18 cellular contexts compared by ENCODE assay signal in the genomic region with DNA sequence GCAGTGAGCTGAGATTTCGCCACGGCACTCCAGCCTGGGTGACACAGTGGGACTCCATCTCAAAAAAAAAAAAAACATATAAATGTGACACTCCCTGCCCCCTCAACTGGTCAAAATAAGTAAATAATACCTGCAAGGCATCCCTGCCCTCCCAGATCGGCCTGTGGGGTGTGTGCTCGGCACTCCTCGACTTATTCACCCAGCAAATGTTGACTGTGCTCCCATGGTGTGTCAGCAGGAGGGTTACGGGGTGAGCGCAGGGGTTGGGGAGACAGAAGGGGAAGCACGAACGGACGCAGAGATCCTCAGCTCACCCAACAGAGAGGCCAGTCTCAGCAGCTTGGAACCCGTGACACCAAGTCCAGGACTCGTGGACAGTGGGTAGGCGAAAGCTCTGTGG. TPM values are rescaled to one million over a fixed set of nuclear protein-coding genes. Genes with fewer than 3 reads are reported as not detected.
DNase-seq lines count a peak whose midpoint lies in the region; ATAC-seq, FAIRE-seq and TF ChIP-seq lines count a peak whose summit lies in the region.
"Had no signal": no experiment of that assay in that cellular context is flagged by ENCODE, and none has a peak within 500 bp of the region (broad histone marks: within the 10 kb centered on the region; RNA-seq: fewer than 3 reads in every experiment).

No MANE protein-coding gene starts in this region.

- no peak for DNase-seq in activated naive CD8-positive, alpha-beta T cell treated with anti-CD3 and anti-CD28 coated beads for 36 hours
- no peak for DNase-seq in WTC11 (ENCODE audit: low spot score)
- no peak for DNase-seq in glutamatergic neuron
- DNase-seq in HTR-8/SVneo (ENCODE audit: insufficient read length, low spot score), result no peak
- no peak for DNase-seq in nucleus accumbens (lab: John Stamatoyannopoulos, UW)
- DNase-seq: activated T-cell treated with anti-CD3 and anti-CD28 coated beads for 4 hours, amniotic stem cell, hypothalamus, NCI-H1436 treated with DMSO at 0.1 percent for 48 hours, NCI-H2227 treated with DMSO at 0.1 percent for 48 hours had no signal

- H3K4me3 Mint-ChIP-seq in activated naive CD8-positive, alpha-beta T cell, result peak overlapping the region; percentile 82
- H3K4me3 Mint-ChIP-seq in activated naive CD8-positive, alpha-beta T cell treated with anti-CD3 and anti-CD28 coated beads for 36 hours, result no peak overlapping the region
- H3K4me3 Mint-ChIP-seq in WTC11, result peak overlapping the region; percentile 74
- peak overlapping the region; percentile 61 for H3K4me3 Mint-ChIP-seq in glutamatergic neuron (ENCODE audit: unreplicated experiment)

- H3K9me3 Mint-ChIP-seq in activated naive CD8-positive, alpha-beta T cell (ENCODE audit: low read depth), result no peaks in the 10 kb centered on the region
- H3K9me3 Mint-ChIP-seq in activated naive CD8-positive, alpha-beta T cell treated with anti-CD3 and anti-CD28 coated beads for 36 hours, result no peaks in the 10 kb centered on the region
- H3K9me3 Mint-ChIP-seq in WTC11, result no peaks in the 10 kb centered on the region
- peaks cover 18% of the 10 kb centered on the region for H3K9me3 Mint-ChIP-seq in glutamatergic neuron (ENCODE audit: unreplicated experiment)

- peaks cover 9% of the 10 kb centered on the region for H3K4me1 Mint-ChIP-seq in activated naive CD8-positive, alpha-beta T cell (ENCODE audit: low read depth)
- peaks cover 6% of the 10 kb centered on the region for H3K4me1 Mint-ChIP-seq in activated naive CD8-positive, alpha-beta T cell treated with anti-CD3 and anti-CD28 coated beads for 36 hours
- H3K4me1 Mint-ChIP-seq in WTC11 (peaks cover 20% of the 10 kb centered on the region), glutamatergic neuron (ENCODE audit: low read depth, unreplicated experiment) (peaks cover 15% of the 10 kb centered on the region)

- H3K27ac Mint-ChIP-seq in activated naive CD8-positive, alpha-beta T cell, result no peak overlapping the region
- H3K27ac Mint-ChIP-seq in activated naive CD8-positive, alpha-beta T cell treated with anti-CD3 and anti-CD28 coated beads for 36 hours, result no peak overlapping the region
- H3K27ac Mint-ChIP-seq in WTC11 (no peak overlapping the region), glutamatergic neuron (ENCODE audit: unreplicated experiment) (peak overlapping the region; percentile 48)

- CTCF ChIA-PET in WTC11 (lab: Charles Lee), result interaction anchor here (0.7 to 1.5 kb wide), 4 partner anchors 18 to 84 kb away, joined by 3 to 6 read pairs (median 4); no protein-coding TSS in a partner anchor

- POLR2A ChIA-PET in WTC11 (lab: Charles Lee), result no interaction called here

- no peak for FAIRE-seq in HTR-8/SVneo (lab: Jason Lieb, UNC)
- FAIRE-seq: endothelial cell of umbilical vein had no signal

- no peaks in the 10 kb centered on the region for H3K27me3 Mint-ChIP-seq in activated naive CD8-positive, alpha-beta T cell
- peaks cover 7% of the 10 kb centered on the region for H3K27me3 Mint-ChIP-seq in activated naive CD8-positive, alpha-beta T cell treated with anti-CD3 and anti-CD28 coated beads for 36 hours
- H3K27me3 Mint-ChIP-seq in WTC11 (ENCODE audit: low read depth), result peaks cover 40% of the 10 kb centered on the region
- H3K27me3 Mint-ChIP-seq in glutamatergic neuron (ENCODE audit: unreplicated experiment), result peaks cover 19% of the 10 kb centered on the region

- ATAC-seq in WTC11, result no peak
- ATAC-seq in HG02610 (IDR thresholded peaks at IDR 0.05; ENCODE audit: unreplicated experiment), result no peak
- no peak for ATAC-seq in GM21423 (IDR thresholded peaks at IDR 0.05; ENCODE audit: unreplicated experiment)
- ATAC-seq: sciatic nerve had no signal

- TF ChIP-seq CTCF in WTC11 (IDR thresholded peaks at IDR 0.05) (no peak), glutamatergic neuron (IDR thresholded peaks at IDR 0.05; ENCODE audit: partially characterized antibody, unreplicated experiment) (no peak)

- H3K36me3 Mint-ChIP-seq in activated naive CD8-positive, alpha-beta T cell, result no peaks in the 10 kb centered on the region
- H3K36me3 Mint-ChIP-seq in activated naive CD8-positive, alpha-beta T cell treated with anti-CD3 and anti-CD28 coated beads for 36 hours, result no peaks in the 10 kb centered on the region
- H3K36me3 Mint-ChIP-seq in WTC11 (no peaks in the 10 kb centered on the region), glutamatergic neuron (ENCODE audit: unreplicated experiment) (no peaks in the 10 kb centered on the region)

TF ChIP-seq in WTC11, 78 proteins besides CTCF, POLR2A, EP300 and RAD21:
- TF ChIP-seq, protein P1, sequence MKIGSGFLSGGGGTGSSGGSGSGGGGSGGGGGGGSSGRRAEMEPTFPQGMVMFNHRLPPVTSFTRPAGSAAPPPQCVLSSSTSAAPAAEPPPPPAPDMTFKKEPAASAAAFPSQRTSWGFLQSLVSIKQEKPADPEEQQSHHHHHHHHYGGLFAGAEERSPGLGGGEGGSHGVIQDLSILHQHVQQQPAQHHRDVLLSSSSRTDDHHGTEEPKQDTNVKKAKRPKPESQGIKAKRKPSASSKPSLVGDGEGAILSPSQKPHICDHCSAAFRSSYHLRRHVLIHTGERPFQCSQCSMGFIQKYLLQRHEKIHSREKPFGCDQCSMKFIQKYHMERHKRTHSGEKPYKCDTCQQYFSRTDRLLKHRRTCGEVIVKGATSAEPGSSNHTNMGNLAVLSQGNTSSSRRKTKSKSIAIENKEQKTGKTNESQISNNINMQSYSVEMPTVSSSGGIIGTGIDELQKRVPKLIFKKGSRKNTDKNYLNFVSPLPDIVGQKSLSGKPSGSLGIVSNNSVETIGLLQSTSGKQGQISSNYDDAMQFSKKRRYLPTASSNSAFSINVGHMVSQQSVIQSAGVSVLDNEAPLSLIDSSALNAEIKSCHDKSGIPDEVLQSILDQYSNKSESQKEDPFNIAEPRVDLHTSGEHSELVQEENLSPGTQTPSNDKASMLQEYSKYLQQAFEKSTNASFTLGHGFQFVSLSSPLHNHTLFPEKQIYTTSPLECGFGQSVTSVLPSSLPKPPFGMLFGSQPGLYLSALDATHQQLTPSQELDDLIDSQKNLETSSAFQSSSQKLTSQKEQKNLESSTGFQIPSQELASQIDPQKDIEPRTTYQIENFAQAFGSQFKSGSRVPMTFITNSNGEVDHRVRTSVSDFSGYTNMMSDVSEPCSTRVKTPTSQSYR (CRISPR knock-in tag; IDR thresholded peaks at IDR 0.05), result no peak

RNA-seq across cellular contexts. Expression of a gene that starts 1.7 kb away (rescaled TPM):
- total RNA-seq in activated naive CD8-positive, alpha-beta T cell treated with anti-CD3 and anti-CD28 coated beads for 36 hours, result 1 to 10 TPM; 6.7 to 7.5 TPM
- total RNA-seq in WTC11 (2021), result 6.3 to 10.9 TPM (median 7.6 TPM) in 3 replicates
- 37.6 TPM for total RNA-seq in glutamatergic neuron (ENCODE audit: unreplicated experiment)

RNA-seq across cellular contexts. Expression of a gene that starts 4.9 kb away (rescaled TPM):
- 100 to 1,000 TPM; 101 to 102 TPM for total RNA-seq in activated naive CD8-positive, alpha-beta T cell treated with anti-CD3 and anti-CD28 coated beads for 36 hours
- total RNA-seq in WTC11 (2021) (87.1 to 108 TPM (median 91.5 TPM) in 3 replicates), glutamatergic neuron (ENCODE audit: unreplicated experiment) (206 TPM)

RNA-seq across cellular contexts. Expression of a gene that starts 7.0 kb away (rescaled TPM):
- total RNA-seq in activated naive CD8-positive, alpha-beta T cell treated with anti-CD3 and anti-CD28 coated beads for 36 hours, result under 1 TPM in 1 of 2 experiments, not detected in 1; 0.29 TPM
- 0.33 to 0.57 TPM (median 0.41 TPM) in 3 replicates for total RNA-seq in WTC11 (2021)
- total RNA-seq in glutamatergic neuron (ENCODE audit: unreplicated experiment), result 4.0 TPM
- total RNA-seq: endothelial cell of umbilical vein, fibroblast of villous mesenchyme, HT1080, mesenteric fat pad, sciatic nerve had no signal

RNA-seq across cellular contexts. Expression of a gene that starts 27.8 kb away (rescaled TPM):
- 10 to 100 TPM; 59.3 to 62.6 TPM for total RNA-seq in activated naive CD8-positive, alpha-beta T cell treated with anti-CD3 and anti-CD28 coated beads for 36 hours
- 38.1 to 43.7 TPM (median 39.8 TPM) in 3 replicates for total RNA-seq in WTC11 (2021)
- 62.2 TPM for total RNA-seq in glutamatergic neuron (ENCODE audit: unreplicated experiment)

RNA-seq across cellular contexts. Expression of a gene that starts 28.3 kb away (rescaled TPM):
- total RNA-seq in activated naive CD8-positive, alpha-beta T cell treated with anti-CD3 and anti-CD28 coated beads for 36 hours, result 100 to 1,000 TPM; 143 to 152 TPM
- 69.8 to 78.4 TPM (median 70.3 TPM) in 3 replicates for total RNA-seq in WTC11 (2021)
- 52.9 TPM for total RNA-seq in glutamatergic neuron (ENCODE audit: unreplicated experiment)
